27 cellular contexts compared by ENCODE assay signal in the genomic region with DNA sequence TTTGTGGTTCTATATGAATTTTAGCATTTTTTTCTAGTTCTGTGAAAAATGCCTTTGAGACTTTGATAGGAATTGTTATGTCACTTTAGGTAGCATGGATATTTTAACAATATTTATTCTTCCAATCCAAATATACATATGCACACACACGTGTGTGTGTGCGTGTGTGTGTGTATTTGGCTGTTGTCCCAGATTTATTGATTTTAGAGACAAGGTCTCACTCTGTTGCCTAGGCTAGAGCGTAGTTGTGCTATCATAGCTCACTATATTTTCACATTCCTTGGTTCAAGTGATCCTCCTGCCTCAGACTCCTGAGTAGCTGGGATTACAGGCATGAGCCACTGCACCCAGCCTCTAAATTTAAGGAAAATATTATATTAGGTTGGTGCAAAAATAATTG.
"Had no signal": no experiment of that assay in that cellular context is flagged by ENCODE, and none has a peak within 500 bp of the region (broad histone marks: within the 10 kb centered on the region; RNA-seq: fewer than 3 reads in every experiment).

No MANE protein-coding gene starts in this region.

- H3K4me3 Mint-ChIP-seq: naive thymus-derived CD8-positive, alpha-beta T cell; stimulated activated memory B cell treated with anti-CD40 and anti-IgM and Interleukin-4, amounts not matched to agents 10 μg/mL and 1 μg/mL and 100 μg/mL, for 72 hours had no signal

- H3K36me3 ChIP-seq: heart right ventricle, lower lobe of right lung, ovary, prostate gland, sigmoid colon, stomach, thyroid gland, transverse colon, upper lobe of left lung, vagina had no signal

- H3K27me3 ChIP-seq: heart right ventricle, hepatocyte, ovary, sigmoid colon, stomach, testis, thyroid gland, transverse colon, upper lobe of left lung, vagina had no signal

- H3K4me1 ChIP-seq: prostate gland, sigmoid colon, testis, thyroid gland, vagina had no signal

- H3K27me3 Mint-ChIP-seq: naive thymus-derived CD8-positive, alpha-beta T cell; stimulated activated memory B cell treated with anti-CD40 and anti-IgM and Interleukin-4, amounts not matched to agents 10 μg/mL and 1 μg/mL and 100 μg/mL, for 72 hours had no signal

- H3K4me3 ChIP-seq: heart right ventricle, hepatocyte, lower lobe of right lung, ovary, prostate gland, sigmoid colon, stomach, testis, thyroid gland, transverse colon, upper lobe of left lung, vagina had no signal

- H3K27ac Mint-ChIP-seq: naive thymus-derived CD8-positive, alpha-beta T cell; stimulated activated memory B cell treated with anti-CD40 and anti-IgM and Interleukin-4, amounts not matched to agents 10 μg/mL and 1 μg/mL and 100 μg/mL, for 72 hours had no signal

- H3K9me3 Mint-ChIP-seq: naive thymus-derived CD8-positive, alpha-beta T cell; stimulated activated memory B cell treated with anti-CD40 and anti-IgM and Interleukin-4, amounts not matched to agents 10 μg/mL and 1 μg/mL and 100 μg/mL, for 72 hours had no signal

- H3K9me3 ChIP-seq: heart right ventricle, lower lobe of right lung, ovary, prostate gland, sigmoid colon, stomach, testis, thyroid gland, transverse colon, upper lobe of left lung, vagina had no signal

- ATAC-seq: heart right ventricle; left ventricle myocardium superior; lower lobe of right lung; naive thymus-derived CD8-positive, alpha-beta T cell; right cardiac atrium; stimulated activated memory B cell treated with anti-CD40 and anti-IgM and Interleukin-4, amounts not matched to agents 10 μg/mL and 1 μg/mL and 100 μg/mL, for 72 hours had no signal

- H3K27ac ChIP-seq: heart right ventricle, hepatocyte, lower lobe of right lung, ovary, prostate gland, sigmoid colon, stomach, testis, thyroid gland, transverse colon, upper lobe of left lung, vagina had no signal

- H3K36me3 Mint-ChIP-seq: naive thymus-derived CD8-positive, alpha-beta T cell; stimulated activated memory B cell treated with anti-CD40 and anti-IgM and Interleukin-4, amounts not matched to agents 10 μg/mL and 1 μg/mL and 100 μg/mL, for 72 hours had no signal

- DNase-seq: heart right ventricle; islet precursor cell; left ventricle myocardium superior; lower lobe of right lung; mammary epithelial cell; mesenchymal stem cell; naive thymus-derived CD8-positive, alpha-beta T cell; ovary; posterior cingulate gyrus; retina; right cardiac atrium; sigmoid colon; small intestine; stimulated activated CD4-positive, alpha-beta T cell treated with anti-CD3 and anti-CD28 coated beads, Interleukin-1b, Interleukin-23, amount 100 ng/mL, for 48 hours; stimulated activated CD4-positive, alpha-beta T cell treated with anti-CD3 and anti-CD28 coated beads, Interleukin-2, amount 100 ng/mL, for 48 hours; stimulated activated CD4-positive, alpha-beta T cell treated with anti-CD3 and anti-CD28 coated beads, Interleukin-4, amount 100 ng/mL, for 4 hours; stimulated activated CD8-positive, alpha-beta memory T cell treated with anti-CD3 and anti-CD28 coated beads, Interleukin-4, amount 100 ng/mL, for 48 hours; stimulated activated naive CD4-positive, alpha-beta T cell treated with Interleukin-2 at 50 U/mL for 16 hours; stomach; testis; thyroid gland; transverse colon; upper lobe of left lung had no signal
